ENCODE assay signal across 19 cellular contexts in genomic region chr9:83313771-83314170, GRCh38.
"Had no signal": no experiment of that assay in that cellular context is flagged by ENCODE, and none has a peak within 500 bp of the region (broad histone marks: within the 10 kb centered on the region; RNA-seq: fewer than 3 reads in every experiment).

No MANE protein-coding gene starts in this region.

- DNase-seq: activated CD4-positive, alpha-beta T cell treated with anti-CD3 and anti-CD28 coated beads for 48 hours; activated CD8-positive, alpha-beta memory T cell treated with anti-CD3 and anti-CD28 coated beads, Interleukin-2, amount 50 U/mL, for 48 hours; activated gamma-delta T cell treated with Interleukin-2 at 50 U/mL for 16 hours; activated T-cell treated with anti-CD3 and anti-CD28 coated beads, Interleukin-2, amount 50 U/mL, for 72 hours; amniotic stem cell; central memory CD4-positive, alpha-beta T cell; colonic mucosa; mesenchymal stem cell; naive thymus-derived CD8-positive, alpha-beta T cell; posterior cingulate gyrus; stimulated activated CD4-positive, alpha-beta T cell treated with anti-CD3 and anti-CD28 coated beads, Interleukin-15, amount 100 ng/mL, for 24 hours; stimulated activated CD4-positive, alpha-beta T cell treated with anti-CD3 and anti-CD28 coated beads, Interleukin-4, amount 100 ng/mL, for 24 hours; stimulated activated naive CD8-positive, alpha-beta T cell treated with anti-CD3 and anti-CD28 coated beads, Interleukin-15, Interleukin-2, amounts not matched to agents 100 U/mL and 50 U/mL, for 24 hours; transverse colon had no signal

- H3K27me3 ChIP-seq: colonic mucosa, esophagus muscularis mucosa, neutrophil, transverse colon had no signal

- H3K27me3 Mint-ChIP-seq: activated naive CD8-positive, alpha-beta T cell; brain; naive thymus-derived CD8-positive, alpha-beta T cell had no signal

- H3K36me3 ChIP-seq: colonic mucosa, transverse colon had no signal

- H3K27ac Mint-ChIP-seq: activated naive CD8-positive, alpha-beta T cell; activated T-cell treated with anti-CD3 and anti-CD28 coated beads, Interleukin-2, amount 50 U/mL, for 72 hours; brain; naive thymus-derived CD8-positive, alpha-beta T cell had no signal

- H3K9me3 ChIP-seq: colonic mucosa, esophagus muscularis mucosa, neutrophil, transverse colon had no signal

- ATAC-seq: activated T-cell treated with anti-CD3 and anti-CD28 coated beads, Interleukin-2, amount 50 U/mL, for 72 hours; naive thymus-derived CD8-positive, alpha-beta T cell; stimulated activated naive CD8-positive, alpha-beta T cell treated with anti-CD3 and anti-CD28 coated beads, Interleukin-15, Interleukin-2, amounts not matched to agents 100 U/mL and 50 U/mL, for 24 hours had no signal

- H3K4me3 Mint-ChIP-seq: activated naive CD8-positive, alpha-beta T cell; activated T-cell treated with anti-CD3 and anti-CD28 coated beads, Interleukin-2, amount 50 U/mL, for 72 hours; brain; naive thymus-derived CD8-positive, alpha-beta T cell had no signal

- H3K27ac ChIP-seq: colonic mucosa, esophagus muscularis mucosa, neutrophil, skin epidermis, transverse colon had no signal

- H3K9me3 Mint-ChIP-seq: activated T-cell treated with anti-CD3 and anti-CD28 coated beads, Interleukin-2, amount 50 U/mL, for 72 hours had no signal

- H3K4me3 ChIP-seq: colonic mucosa, esophagus muscularis mucosa, skin epidermis, transverse colon had no signal

- H3K36me3 Mint-ChIP-seq: naive thymus-derived CD8-positive, alpha-beta T cell had no signal

- H3K4me1 Mint-ChIP-seq: naive thymus-derived CD8-positive, alpha-beta T cell had no signal
